In the genomic region with DNA sequence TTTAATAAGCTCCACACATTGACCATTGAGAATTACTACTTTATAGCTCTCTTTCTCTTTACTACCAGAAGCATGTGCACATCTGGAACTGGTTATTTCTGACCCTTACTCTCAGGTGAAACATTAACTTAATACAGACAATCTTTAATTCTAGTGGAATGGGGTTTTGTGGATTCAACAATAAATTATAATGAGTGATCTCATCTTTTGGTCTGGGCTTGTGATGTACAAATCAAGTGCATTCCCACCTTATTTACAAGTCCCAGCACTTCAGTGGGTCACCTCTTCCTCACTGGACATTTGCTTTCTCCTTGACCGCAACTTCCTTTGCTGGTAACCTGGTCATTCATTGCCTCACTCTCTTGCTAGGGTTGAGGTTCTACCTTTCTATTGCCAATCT, we compare ENCODE assay signal across 24 cellular contexts. TPM values are rescaled to one million over a fixed set of nuclear protein-coding genes. Genes with fewer than 3 reads are reported as not detected.
DNase-seq lines count a peak whose midpoint lies in the region; ATAC-seq and TF ChIP-seq lines count a peak whose summit lies in the region.
"Had no signal": no experiment of that assay in that cellular context is flagged by ENCODE, and none has a peak within 500 bp of the region (broad histone marks: within the 10 kb centered on the region; RNA-seq: fewer than 3 reads in every experiment).

No MANE protein-coding gene starts in this region.

- H3K27me3 ChIP-seq in tibial artery, result no peaks in the 10 kb centered on the region

- no peaks in the 10 kb centered on the region for H3K9me2 ChIP-seq in OCI-LY7 (ENCODE audit: insufficient read depth, low read length)
- H3K9me2 ChIP-seq: SK-N-SH had no signal

- H3K9me3 ChIP-seq in OCI-LY7 (ENCODE audit: low read length) (no peaks in the 10 kb centered on the region), tibial artery (no peaks in the 10 kb centered on the region)
- H3K9me3 ChIP-seq: left ventricle myocardium inferior, SK-N-SH had no signal

- H3K27ac ChIP-seq in OCI-LY7 (ENCODE audit: low read depth, low read length, poor library complexity, severe bottlenecking) (no peak overlapping the region), tibial artery (no peak overlapping the region)
- H3K27ac ChIP-seq: C4-2B, left ventricle myocardium inferior had no signal

- H4K20me1 ChIP-seq in OCI-LY7 (ENCODE audit: insufficient read depth, low read length), result no peaks in the 10 kb centered on the region

- no peak overlapping the region for H2AFZ ChIP-seq in OCI-LY7 (ENCODE audit: low read length)

- peaks cover 93% of the 10 kb centered on the region for H3K4me1 Mint-ChIP-seq in stimulated activated naive CD8-positive, alpha-beta T cell treated with anti-CD3 and anti-CD28 coated beads, Interleukin-15, Interleukin-2, amounts not matched to agents 100 ng/mL and 50 ng/mL, for 24 hours (ENCODE audit: low read depth)
- peaks cover 95% of the 10 kb centered on the region for H3K4me1 Mint-ChIP-seq in stimulated activated naive CD8-positive, alpha-beta T cell treated with anti-CD3 and anti-CD28 coated beads, Interleukin-15, amount 100 ng/mL, for 72 hours
- H3K4me1 Mint-ChIP-seq: brain had no signal

- peak overlapping the region; percentile 6 for H3K27ac Mint-ChIP-seq in stimulated activated naive CD8-positive, alpha-beta T cell treated with anti-CD3 and anti-CD28 coated beads, Interleukin-15, Interleukin-2, amounts not matched to agents 100 ng/mL and 50 ng/mL, for 24 hours
- H3K27ac Mint-ChIP-seq in stimulated activated naive CD8-positive, alpha-beta T cell treated with anti-CD3 and anti-CD28 coated beads, Interleukin-15, amount 100 ng/mL, for 72 hours, result no peak overlapping the region
- H3K27ac Mint-ChIP-seq: brain, mesothelial cell of epicardium, type B pancreatic cell, WTC11 had no signal

- H3K4me3 ChIP-seq in OCI-LY7 (ENCODE audit: low read depth, low read length, poor library complexity, severe bottlenecking) (no peak overlapping the region), tibial artery (no peak overlapping the region)
- H3K4me3 ChIP-seq: left ventricle myocardium inferior had no signal

- ATAC-seq in stimulated activated naive CD8-positive, alpha-beta T cell treated with anti-CD3 and anti-CD28 coated beads, Interleukin-15, Interleukin-2, amounts not matched to agents 100 U/mL and 50 U/mL, for 24 hours, result no peak
- no peak for ATAC-seq in stimulated activated naive CD8-positive, alpha-beta T cell treated with anti-CD3 and anti-CD28 coated beads, Interleukin-15, amount 100 ng/mL, for 72 hours
- ATAC-seq in left lobe of liver, result no peak
- ATAC-seq: sciatic nerve, WTC11 had no signal

- no TSS peak for BruUV-seq in OCI-LY7 (replicated peaks; lab: Mats Ljungman, UMichigan)

- POLR2A ChIA-PET in OCI-LY7 (lab: Charles Lee), result interaction anchor here (0.7 to 8.2 kb wide), 3 partner anchors 15 to 32 kb away, joined by 3 to 156 read pairs (median 4); a partner anchor contains a TSS

- intact Hi-C loops in OCI-LY7 (cut with micrococcal nuclease; ENCODE audit: unreplicated experiment), result no loop called here
- intact Hi-C loops in tibial artery (cut with DNase I; ENCODE audit: low total_unique reads), result no loop called here

- peaks cover 15% of the 10 kb centered on the region for H3K36me3 Mint-ChIP-seq in stimulated activated naive CD8-positive, alpha-beta T cell treated with anti-CD3 and anti-CD28 coated beads, Interleukin-15, Interleukin-2, amounts not matched to agents 100 ng/mL and 50 ng/mL, for 24 hours (ENCODE audit: low read depth)
- H3K36me3 Mint-ChIP-seq: brain, mesothelial cell of epicardium, type B pancreatic cell, WTC11 had no signal

- TF ChIP-seq CTCF in OCI-LY7 (conservative IDR thresholded peaks at IDR 0.05; ENCODE audit: low read length) (no peak), tibial artery (IDR thresholded peaks at IDR 0.05) (no peak)

- H3K27me3 Mint-ChIP-seq in stimulated activated naive CD8-positive, alpha-beta T cell treated with anti-CD3 and anti-CD28 coated beads, Interleukin-15, Interleukin-2, amounts not matched to agents 100 ng/mL and 50 ng/mL, for 24 hours, result no peaks in the 10 kb centered on the region
- no peaks in the 10 kb centered on the region for H3K27me3 Mint-ChIP-seq in stimulated activated naive CD8-positive, alpha-beta T cell treated with anti-CD3 and anti-CD28 coated beads, Interleukin-15, amount 100 ng/mL, for 72 hours

- H3K79me2 ChIP-seq in OCI-LY7 (ENCODE audit: insufficient read depth, low read depth, low read length), result peaks cover 97% of the 10 kb centered on the region

- DNase-seq in stimulated activated naive CD8-positive, alpha-beta T cell treated with anti-CD3 and anti-CD28 coated beads, Interleukin-15, Interleukin-2, amounts not matched to agents 100 U/mL and 50 U/mL, for 24 hours, result no peak
- DNase-seq in OCI-LY7 (ENCODE audit: low spot score) (no peak), kidney tubule cell (ENCODE audit: low spot score) (peak; percentile 49), NCI-H345 (lab: John Stamatoyannopoulos, UW) (no peak), tibial artery (no peak), left lobe of liver (ENCODE audit: low spot score) (no peak)
- DNase-seq in stimulated activated naive CD8-positive, alpha-beta T cell treated with anti-CD3 and anti-CD28 coated beads, Interleukin-15, amount 100 ng/mL, for 72 hours, result no peak
- DNase-seq: DMS 273 treated with DMSO at 0.1 percent for 48 hours; effector CD4-positive, alpha-beta T cell; left ventricle myocardium inferior; NCI-H1105; NCI-H2029; NCI-H774; posterior cingulate gyrus; SK-N-SH; T-helper 9 cell had no signal

- H3K9me3 Mint-ChIP-seq in stimulated activated naive CD8-positive, alpha-beta T cell treated with anti-CD3 and anti-CD28 coated beads, Interleukin-15, Interleukin-2, amounts not matched to agents 100 ng/mL and 50 ng/mL, for 24 hours, result no peaks in the 10 kb centered on the region
- H3K9me3 Mint-ChIP-seq in stimulated activated naive CD8-positive, alpha-beta T cell treated with anti-CD3 and anti-CD28 coated beads, Interleukin-15, amount 100 ng/mL, for 72 hours, result no peaks in the 10 kb centered on the region
- H3K9me3 Mint-ChIP-seq: type B pancreatic cell, WTC11 had no signal

- peaks cover 85% of the 10 kb centered on the region for H3K4me1 ChIP-seq in OCI-LY7 (ENCODE audit: insufficient read depth, low read length, poor library complexity, severe bottlenecking)
- no peaks in the 10 kb centered on the region for H3K4me1 ChIP-seq in tibial artery
- H3K4me1 ChIP-seq: left ventricle myocardium inferior had no signal

- H3K4me2 ChIP-seq in OCI-LY7 (ENCODE audit: low read length), result peak overlapping the region; percentile 9; the same call in 1 of the 2 replicates
- H3K4me2 ChIP-seq: SK-N-SH had no signal

- H3K4me3 Mint-ChIP-seq in stimulated activated naive CD8-positive, alpha-beta T cell treated with anti-CD3 and anti-CD28 coated beads, Interleukin-15, Interleukin-2, amounts not matched to agents 100 ng/mL and 50 ng/mL, for 24 hours, result no peak overlapping the region
- H3K4me3 Mint-ChIP-seq in stimulated activated naive CD8-positive, alpha-beta T cell treated with anti-CD3 and anti-CD28 coated beads, Interleukin-15, amount 100 ng/mL, for 72 hours, result peak overlapping the region; percentile 18 to 31
- H3K4me3 Mint-ChIP-seq: brain, mesothelial cell of epicardium, type B pancreatic cell, WTC11 had no signal

- peaks cover 14% of the 10 kb centered on the region for H3K36me3 ChIP-seq in OCI-LY7 (ENCODE audit: insufficient read depth, low read length)
- H3K36me3 ChIP-seq in tibial artery, result no peaks in the 10 kb centered on the region
- H3K36me3 ChIP-seq: left ventricle myocardium inferior had no signal

- CTCF ChIA-PET in OCI-LY7 (lab: Charles Lee; ENCODE audit: unreplicated experiment), result no interaction called here

RNA-seq across cellular contexts. Expression of a gene that starts 15.8 kb away (rescaled TPM):
- 98.4 and 115 TPM in 2 replicates for total RNA-seq in OCI-LY7 (2014; rRNA removed; shearing (Covaris generic))
- 72.1 and 84.1 TPM in 2 replicates for total RNA-seq in OCI-LY7 (2022)
- 2.3 TPM for total RNA-seq in left lobe of liver
- total RNA-seq: G401 had no signal

Comparison
In these comparisons a context has a peak if more than half of its experiments do, and no peak if none do; other contexts are left out.
1. RNA of a gene that starts 15.8 kb away (total RNA-seq): 72.1 to 115 TPM in OCI-LY7; 2.3 TPM in left lobe of liver (single experiment); every median in the first group is over 10 times any median in the second.